Comparison of ENCODE assay signal across 16 cellular contexts in the genomic region with DNA sequence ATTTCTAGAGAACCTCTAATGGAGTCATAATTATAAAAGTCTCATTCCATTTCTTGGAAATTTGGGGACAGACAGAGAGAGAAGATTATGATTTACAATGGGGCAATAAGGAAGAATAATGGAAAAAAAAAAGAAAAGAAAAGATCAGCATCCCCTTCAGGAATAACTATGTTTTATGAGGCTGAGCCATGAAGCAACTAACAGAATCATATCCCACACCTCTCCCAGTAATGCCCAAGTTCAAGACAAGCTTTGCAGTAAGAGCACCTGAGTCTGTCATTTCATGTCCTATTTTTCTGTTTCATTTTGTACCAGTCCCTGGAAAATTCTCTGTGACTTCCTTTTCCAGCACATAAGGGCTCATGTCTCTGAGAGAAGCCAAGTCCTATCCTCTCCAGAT.
A peak's percentile ranks its signal among the peaks of the same experiment; 100 is the strongest.
DNase-seq lines count a peak whose midpoint lies in the region; ATAC-seq, FAIRE-seq and TF ChIP-seq lines count a peak whose summit lies in the region.
"Had no signal": no experiment of that assay in that cellular context is flagged by ENCODE, and none has a peak within 500 bp of the region (broad histone marks: within the 10 kb centered on the region; RNA-seq: fewer than 3 reads in every experiment).

No MANE protein-coding gene starts in this region.

- H3K36me3 ChIP-seq in astrocyte (ENCODE audit: insufficient read depth, low read length) (no peaks in the 10 kb centered on the region), small intestine (ENCODE audit: control insufficient read depth in 2 of 2, insufficient read depth in 2 of 2, low read length in 2 of 2) (no peaks in the 10 kb centered on the region)
- H3K36me3 ChIP-seq: BE2C had no signal

- DNase-seq in Calu3: no peak
- DNase-seq in astrocyte (ENCODE audit: low read depth): no peak
- no peak for DNase-seq in left colon
- DNase-seq in small intestine: peak; percentile 48
- no peak for DNase-seq in activated CD4-positive, alpha-beta T cell treated with anti-CD3 and anti-CD28 coated beads for 48 hours
- DNase-seq in SIG-M5 (lab: John Stamatoyannopoulos, UW): no peak
- DNase-seq: BE2C; Caco-2; CD8-positive, alpha-beta memory T cell; KBM-7 had no signal

- no peak overlapping the region for H2AFZ ChIP-seq in astrocyte (ENCODE audit: low read depth, low read length)

- peak overlapping the region; percentile 14 for H3K27ac Mint-ChIP-seq in Calu3 (ENCODE audit: unreplicated experiment)
- H3K27ac Mint-ChIP-seq in astrocyte (ENCODE audit: unreplicated experiment): peak overlapping the region; percentile 8
- H3K27ac Mint-ChIP-seq: CD8-positive, alpha-beta memory T cell had no signal

- no peaks in the 10 kb centered on the region for H3K79me2 ChIP-seq in astrocyte (ENCODE audit: insufficient read depth, low read length)

- no peak overlapping the region for H3K9ac ChIP-seq in astrocyte (ENCODE audit: low read length)

- H3K27me3 ChIP-seq in astrocyte (ENCODE audit: insufficient read depth, low read length): no peaks in the 10 kb centered on the region
- H3K27me3 ChIP-seq in small intestine (ENCODE audit: control insufficient read depth in 2 of 2, insufficient read depth in 2 of 2, low read length in 2 of 2): no peaks in the 10 kb centered on the region

- H3K9me3 ChIP-seq in astrocyte (ENCODE audit: insufficient read depth, low read depth, low read length): no peaks in the 10 kb centered on the region
- H3K9me3 ChIP-seq in small intestine (ENCODE audit: control insufficient read depth, low read depth): no peaks in the 10 kb centered on the region
- H3K9me3 ChIP-seq: BE2C, Caco-2 had no signal

- H3K27ac ChIP-seq in astrocyte (ENCODE audit: low read depth, low read length) (no peak overlapping the region), small intestine (ENCODE audit: low read depth in 1 of 2, low read length in 1 of 2) (peak overlapping the region in 1 of 2 donors; percentile 41)

- no peaks in the 10 kb centered on the region for H3K27me3 Mint-ChIP-seq in Calu3 (ENCODE audit: unreplicated experiment)
- H3K27me3 Mint-ChIP-seq in astrocyte (ENCODE audit: low read depth, unreplicated experiment): peaks cover 2% of the 10 kb centered on the region

- H3K4me1 ChIP-seq in astrocyte (ENCODE audit: insufficient read depth, low read length) (peaks cover 5% of the 10 kb centered on the region), small intestine (ENCODE audit: control insufficient read depth in 2 of 2, insufficient read depth in 1 of 2, low read depth in 1 of 2, low read length in 1 of 2) (peaks cover 1 to 2% of the 10 kb centered on the region in 2 donors)
- H3K4me1 ChIP-seq: BE2C, Caco-2 had no signal

- H3K36me3 Mint-ChIP-seq in Calu3 (ENCODE audit: insufficient read depth, unreplicated experiment) (no peaks in the 10 kb centered on the region), astrocyte (ENCODE audit: low read depth, unreplicated experiment) (no peaks in the 10 kb centered on the region)
- H3K36me3 Mint-ChIP-seq: CD8-positive, alpha-beta memory T cell had no signal

- CTCF ChIA-PET in Calu3 (lab: Charles Lee): no interaction called here

- no peak overlapping the region for H3K4me3 ChIP-seq in astrocyte (ENCODE audit: insufficient read depth, low read depth, low read length)
- H3K4me3 ChIP-seq in small intestine (ENCODE audit: low read depth in 1 of 2, low read length in 2 of 2): no peak overlapping the region

- intact Hi-C loops in Calu3 (cut with micrococcal nuclease; ENCODE audit: unreplicated experiment): loop anchor here (2.0 kb wide), 1 partner anchor 61 kb away; no protein-coding TSS in a partner anchor
- intact Hi-C loops in left colon (cut with DNase I, micrococcal nuclease): loop anchor here in 1 of 2 donors (10.0 kb wide), 1 partner anchor 399 kb away; no protein-coding TSS in a partner anchor

- H3K9me3 Mint-ChIP-seq in Calu3 (ENCODE audit: low read depth, unreplicated experiment): no peaks in the 10 kb centered on the region
- peaks cover 3% of the 10 kb centered on the region for H3K9me3 Mint-ChIP-seq in astrocyte (ENCODE audit: unreplicated experiment)
- H3K9me3 Mint-ChIP-seq: CD8-positive, alpha-beta memory T cell had no signal

- no peak overlapping the region for H3K4me2 ChIP-seq in astrocyte (ENCODE audit: low read length)

- peak; percentile 60 for ATAC-seq in left colon
- no peak for ATAC-seq in HG03439 (IDR thresholded peaks at IDR 0.05; ENCODE audit: unreplicated experiment)
- ATAC-seq in GM19023 (IDR thresholded peaks at IDR 0.05; ENCODE audit: unreplicated experiment): no peak
- ATAC-seq: HCT116 had no signal

- no peak overlapping the region for H3K4me3 Mint-ChIP-seq in Calu3 (ENCODE audit: low read depth, unreplicated experiment)
- H3K4me3 Mint-ChIP-seq in astrocyte (ENCODE audit: unreplicated experiment): no peak overlapping the region
- H3K4me3 Mint-ChIP-seq: CD8-positive, alpha-beta memory T cell had no signal

- H4K20me1 ChIP-seq in astrocyte (ENCODE audit: insufficient read depth, low read length): no peaks in the 10 kb centered on the region

- BruUV-seq in Calu3 (replicated peaks; lab: Mats Ljungman, UMichigan): no TSS peak

- FAIRE-seq in astrocyte (lab: Jason Lieb, UNC): no peak
- FAIRE-seq in small intestine (lab: Jason Lieb, UNC): no peak
- FAIRE-seq: A204.1, GM12891, H54 had no signal

- H3K4me1 Mint-ChIP-seq in Calu3 (ENCODE audit: low read depth, unreplicated experiment): peaks cover 25% of the 10 kb centered on the region
- H3K4me1 Mint-ChIP-seq in astrocyte (ENCODE audit: low read depth, unreplicated experiment): peaks cover 13% of the 10 kb centered on the region

- TF ChIP-seq CTCF in Calu3 (IDR thresholded peaks at IDR 0.05; ENCODE audit: unreplicated experiment) (no peak), astrocyte (IDR thresholded peaks at IDR 0.05; ENCODE audit: insufficient read depth, low read depth, low read length) (no peak)
